In the genomic region with DNA sequence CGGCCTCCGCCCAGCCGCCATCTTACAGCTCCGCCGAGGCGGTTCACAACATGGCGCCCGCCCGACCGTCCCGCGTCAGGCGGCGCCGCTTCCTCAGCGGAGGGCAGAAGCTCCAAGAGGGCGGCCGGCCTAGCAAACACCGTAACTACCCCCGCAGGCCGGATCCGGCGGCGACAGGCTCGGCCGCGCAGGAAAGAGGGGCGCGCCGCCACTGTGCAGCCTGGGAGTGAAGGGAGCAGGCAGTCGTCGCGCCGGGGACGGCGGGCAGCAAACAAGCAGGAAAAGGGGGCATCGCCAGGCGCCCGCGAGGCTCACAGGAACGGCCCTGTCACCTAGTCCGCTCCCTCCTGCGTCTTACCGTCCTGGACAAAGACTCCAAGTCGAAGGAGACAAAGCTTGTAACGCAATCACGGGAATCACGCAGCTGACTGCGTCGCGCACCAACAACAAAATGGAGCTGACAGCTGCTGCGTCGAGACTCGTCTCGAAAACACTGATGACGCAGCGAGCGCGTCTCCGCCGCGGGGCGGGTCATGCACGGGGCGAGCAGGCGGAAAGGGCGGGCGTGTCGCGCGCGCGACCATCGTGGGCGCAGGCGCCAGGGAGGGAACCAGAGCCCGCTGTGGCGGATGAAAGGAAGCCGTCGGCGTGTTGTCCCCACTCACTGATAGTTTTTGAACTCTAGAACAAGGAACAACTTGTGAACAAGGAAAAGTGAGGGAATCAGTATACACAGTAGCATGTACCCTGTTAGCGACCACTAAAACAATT, we compare ENCODE assay signal across 8 cellular contexts. TPM values are rescaled to one million over a fixed set of nuclear protein-coding genes. Genes with fewer than 3 reads are reported as not detected.
DNase-seq lines count a peak whose midpoint lies in the region; ATAC-seq, FAIRE-seq and TF ChIP-seq lines count a peak whose summit lies in the region.

Gene CLK1, minus strand, starts transcription at position 453 of the 771 bp plus-strand sequence. CDS start 2,796 bp downstream, outside the sequence.

- H3K36me3 Mint-ChIP-seq in activated T-helper 17 cell treated with anti-CD3 and anti-CD28 coated beads, Interleukin-2, amount 50 U/mL, for 72 hours (ENCODE audit: low read depth), result peaks cover 53% of the 10 kb centered on the region
- peaks cover 25 to 41% (median 36%) of the 10 kb centered on the region in 3 donors for H3K36me3 Mint-ChIP-seq in naive thymus-derived CD8-positive, alpha-beta T cell
- peaks cover 42 to 52% of the 10 kb centered on the region in 2 donors for H3K36me3 Mint-ChIP-seq in stimulated activated naive B cell treated with anti-CD40 and anti-IgM and Interleukin-4, amounts not matched to agents 10 μg/mL and 1 μg/mL and 100 μg/mL, for 72 hours

- no peaks in the 10 kb centered on the region for H3K27me3 ChIP-seq in fibroblast of lung (ENCODE audit: control insufficient read depth, insufficient read depth, low read length)

- H3K9ac ChIP-seq in fibroblast of lung (ENCODE audit: insufficient read depth, low read length), result peak within 1 kb of the TSS; percentile 100

- H3K36me3 ChIP-seq in fibroblast of lung (ENCODE audit: control insufficient read depth, insufficient read depth, low read length), result peaks cover 3% of the 10 kb centered on the region

- peaks cover 8% of the 10 kb centered on the region for H3K4me1 ChIP-seq in fibroblast of lung (ENCODE audit: control insufficient read depth, extremely low read depth, insufficient read depth, low read length)

- no peaks in the 10 kb centered on the region for H3K9me3 Mint-ChIP-seq in activated T-helper 17 cell treated with anti-CD3 and anti-CD28 coated beads, Interleukin-2, amount 50 U/mL, for 72 hours
- peaks cover 0 to 3% (median 0%) of the 10 kb centered on the region in 9 donors for H3K9me3 Mint-ChIP-seq in naive thymus-derived CD8-positive, alpha-beta T cell
- H3K9me3 Mint-ChIP-seq in stimulated activated naive B cell treated with anti-CD40 and anti-IgM and Interleukin-4, amounts not matched to agents 10 μg/mL and 1 μg/mL and 100 μg/mL, for 72 hours, result no peaks in the 10 kb centered on the region

- POLR2A ChIA-PET in RWPE1 (lab: Yijun Ruan, JAX; ENCODE audit: low non-redundant PET), result interaction anchor here (0.5 to 1.2 kb wide), 5 partner anchors 9 to 74 kb away, joined by 3 to 8 read pairs (median 6); partner anchors contain the start of gene NIF3L1
- POLR2A ChIA-PET in naive thymus-derived CD8-positive, alpha-beta T cell (lab: Charles Lee), result interaction anchor here (0.6 to 3.6 kb wide), 52 partner anchors 10 to 1667 kb away, joined by 3 to 140 read pairs (median 6); partner anchors contain the start of genes ALS2, BZW1, CASP10 and CASP8

- TF ChIP-seq POLR2A in H54 (IDR thresholded peaks at IDR 0.05; ENCODE audit: low read depth, low read length), result peak; percentile 99

- H3K79me2 ChIP-seq in fibroblast of lung (ENCODE audit: control insufficient read depth, insufficient read depth, low read length), result peaks cover 50% of the 10 kb centered on the region

- H3K4me2 ChIP-seq in fibroblast of lung (ENCODE audit: extremely low read depth, insufficient read depth, low read length), result peak within 1 kb of the TSS; percentile 97

- TF ChIP-seq CTCF in RWPE1 (conservative IDR thresholded peaks at IDR 0.05; ENCODE audit: low read depth) (no peak), fibroblast of lung (conservative IDR thresholded peaks at IDR 0.05 in 1 of 2, IDR thresholded peaks at IDR 0.05 in 1 of 2; ENCODE audit: low read depth in 1 of 2, low read length in 2 of 2) (no peak)

- FAIRE-seq in H54 (lab: Jason Lieb, UNC), result peak; percentile 84

- DNase-seq in EH (ENCODE audit: low read depth) (peak; percentile 92), H54 (ENCODE audit: insufficient read length, low spot score) (peak; percentile 88), LoVo (ENCODE audit: low spot score) (peak; percentile 92), RWPE1 (ENCODE audit: low spot score) (peak; percentile 85), fibroblast of lung (ENCODE audit: low read depth in 2 of 2) (peak; percentile 91 to 94)
- DNase-seq in naive thymus-derived CD8-positive, alpha-beta T cell, result peak; percentile 92 to 98 (median 96)
- DNase-seq in stimulated activated naive B cell treated with anti-CD40 and anti-IgM and Interleukin-4, amounts not matched to agents 10 μg/mL and 1 μg/mL and 100 μg/mL, for 72 hours, result peak; percentile 91

- CTCF ChIA-PET in RWPE1 (lab: Yijun Ruan, JAX), result interaction anchor here (0.6 kb wide), 1 partner anchor 151 kb away, joined by 12 read pairs; no protein-coding TSS in a partner anchor

- no peaks in the 10 kb centered on the region for H3K9me3 ChIP-seq in fibroblast of lung (ENCODE audit: control insufficient read depth, insufficient read depth, low read depth, low read length)

- H3K4me3 Mint-ChIP-seq in activated T-helper 17 cell treated with anti-CD3 and anti-CD28 coated beads, Interleukin-2, amount 50 U/mL, for 72 hours, result peak within 1 kb of the TSS; percentile 87
- peak within 1 kb of the TSS; percentile 85 to 100 (median 95) for H3K4me3 Mint-ChIP-seq in naive thymus-derived CD8-positive, alpha-beta T cell
- H3K4me3 Mint-ChIP-seq in stimulated activated naive B cell treated with anti-CD40 and anti-IgM and Interleukin-4, amounts not matched to agents 10 μg/mL and 1 μg/mL and 100 μg/mL, for 72 hours, result peak within 1 kb of the TSS; percentile 87 to 97

- peaks cover 11% of the 10 kb centered on the region for H4K20me1 ChIP-seq in fibroblast of lung (ENCODE audit: control insufficient read depth, extremely low read depth, insufficient read depth, low read length)

- H3K27ac ChIP-seq in RWPE1, result peak within 1 kb of the TSS; percentile 97
- H3K27ac ChIP-seq in fibroblast of lung (ENCODE audit: insufficient read depth, low read length), result peak within 1 kb of the TSS; percentile 100

- peak within 1 kb of the TSS; percentile 95 for H2AFZ ChIP-seq in fibroblast of lung (ENCODE audit: low read length)

- peak; percentile 81 for ATAC-seq in activated T-helper 17 cell treated with anti-CD3 and anti-CD28 coated beads, Interleukin-2, amount 50 U/mL, for 72 hours (replicated peaks)
- peak; percentile 75 to 76 for ATAC-seq in naive thymus-derived CD8-positive, alpha-beta T cell
- ATAC-seq in stimulated activated naive B cell treated with anti-CD40 and anti-IgM and Interleukin-4, amounts not matched to agents 10 μg/mL and 1 μg/mL and 100 μg/mL, for 72 hours (replicated peaks), result peak; percentile 85 to 88

- peaks cover 23% of the 10 kb centered on the region for H3K4me1 Mint-ChIP-seq in activated T-helper 17 cell treated with anti-CD3 and anti-CD28 coated beads, Interleukin-2, amount 50 U/mL, for 72 hours
- H3K4me1 Mint-ChIP-seq in naive thymus-derived CD8-positive, alpha-beta T cell, result peaks cover 23 to 53% (median 45%) of the 10 kb centered on the region in 4 donors
- H3K4me1 Mint-ChIP-seq in stimulated activated naive B cell treated with anti-CD40 and anti-IgM and Interleukin-4, amounts not matched to agents 10 μg/mL and 1 μg/mL and 100 μg/mL, for 72 hours, result peaks cover 35 to 49% of the 10 kb centered on the region in 2 donors

- H3K27me3 Mint-ChIP-seq in activated T-helper 17 cell treated with anti-CD3 and anti-CD28 coated beads, Interleukin-2, amount 50 U/mL, for 72 hours, result no peaks in the 10 kb centered on the region
- H3K27me3 Mint-ChIP-seq in naive thymus-derived CD8-positive, alpha-beta T cell, result no peaks in the 10 kb centered on the region
- no peaks in the 10 kb centered on the region for H3K27me3 Mint-ChIP-seq in stimulated activated naive B cell treated with anti-CD40 and anti-IgM and Interleukin-4, amounts not matched to agents 10 μg/mL and 1 μg/mL and 100 μg/mL, for 72 hours

- peak within 1 kb of the TSS; percentile 93 to 100 (median 100) for H3K4me3 ChIP-seq in fibroblast of lung (replicated peaks in 1 of 4; ENCODE audit: control extremely low read depth in 1 of 4, insufficient read depth in 1 of 4, low read depth in 3 of 4, low read length in 4 of 4)

- peak within 1 kb of the TSS; percentile 93 for H3K27ac Mint-ChIP-seq in activated T-helper 17 cell treated with anti-CD3 and anti-CD28 coated beads, Interleukin-2, amount 50 U/mL, for 72 hours
- peak within 1 kb of the TSS; percentile 90 to 100 (median 99) for H3K27ac Mint-ChIP-seq in naive thymus-derived CD8-positive, alpha-beta T cell
- H3K27ac Mint-ChIP-seq in stimulated activated naive B cell treated with anti-CD40 and anti-IgM and Interleukin-4, amounts not matched to agents 10 μg/mL and 1 μg/mL and 100 μg/mL, for 72 hours, result peak within 1 kb of the TSS; percentile 99

RNA-seq across cellular contexts. Expression of gene CLK1, which starts in this region (rescaled TPM):
- 100 to 1,000 TPM; 127 to 381 TPM for total RNA-seq in activated T-helper 17 cell treated with anti-CD3 and anti-CD28 coated beads, Interleukin-2, amount 50 U/mL, for 72 hours
- total RNA-seq in fibroblast of lung, result 68.5 and 76.8 TPM in 2 replicates
- 44.1 and 104 TPM in 2 replicates for polyA plus RNA-seq in fibroblast of lung
- polyA plus RNA-seq in fibroblast of lung (2012), result 21.9 and 50.5 TPM in 2 replicates
- polyA minus RNA-seq in fibroblast of lung (ENCODE audit: low replicate concordance), result 2.6 and 3.7 TPM in 2 replicates
- 100 to 1,000 TPM; 348 to 356 TPM for total RNA-seq in naive thymus-derived CD8-positive, alpha-beta T cell
- 10 to 100 TPM; 13.6 to 45.3 (median 15.5) TPM for polyA plus RNA-seq in naive thymus-derived CD8-positive, alpha-beta T cell

Comparison
In these comparisons a context has a peak if more than half of its experiments do, and no peak if none do; other contexts are left out.
1. Peak in every context shown above with its lines: DNase-seq, ATAC-seq, H3K4me3 ChIP-seq and H3K27ac ChIP-seq.